Comparison of ENCODE assay signal across 7 cellular contexts in genomic region chr4:83661359-83661758, GRCh38.
"Had no signal": no experiment of that assay in that cellular context is flagged by ENCODE, and none has a peak within 500 bp of the region (broad histone marks: within the 10 kb centered on the region; RNA-seq: fewer than 3 reads in every experiment).

No MANE protein-coding gene starts in this region.

- H3K9me3 ChIP-seq: HAP-1 had no signal

- H3K4me3 ChIP-seq: HAP-1 had no signal

- DNase-seq: GOT3, H7, IMR-90, KBM-7 had no signal

- H3K36me3 ChIP-seq: HAP-1 had no signal

- H3K4me2 ChIP-seq: KMS-11 had no signal

- ATAC-seq: HCT116 had no signal

- H3K9ac ChIP-seq: KMS-11 had no signal

- H3K27ac ChIP-seq: KMS-11 had no signal
